21 cellular contexts compared by ENCODE assay signal in the genomic region with DNA sequence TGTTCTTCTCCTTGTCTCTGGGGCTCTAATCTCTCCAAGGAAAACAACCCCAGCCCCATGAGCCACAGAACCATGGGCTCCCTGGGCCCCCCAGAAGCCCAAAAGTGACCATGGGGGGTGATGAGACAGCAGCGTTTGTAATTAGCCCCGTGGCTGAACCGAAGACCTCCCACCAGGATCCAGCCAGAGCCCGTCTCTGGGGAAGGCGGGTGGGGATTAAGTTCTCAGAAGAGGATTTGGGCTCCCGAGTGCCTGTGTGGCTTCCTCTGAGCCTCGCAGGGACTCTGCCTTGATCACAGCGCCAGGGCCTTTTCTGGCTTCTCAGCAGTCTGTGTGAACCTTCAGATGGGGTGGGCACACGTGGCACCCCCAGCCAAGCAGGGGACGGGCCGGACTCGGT.
DNase-seq lines count a peak whose midpoint lies in the region; ATAC-seq and TF ChIP-seq lines count a peak whose summit lies in the region.
"Had no signal": no experiment of that assay in that cellular context is flagged by ENCODE, and none has a peak within 500 bp of the region (broad histone marks: within the 10 kb centered on the region; RNA-seq: fewer than 3 reads in every experiment).

No MANE protein-coding gene starts in this region.

- H3K27ac ChIP-seq in GM23248: no peak overlapping the region
- H3K27ac ChIP-seq in PC-3 (ENCODE audit: low read length): no peak overlapping the region
- no peak overlapping the region for H3K27ac ChIP-seq in fibroblast of lung (ENCODE audit: insufficient read depth, low read length)
- no peak overlapping the region for H3K27ac ChIP-seq in parathyroid adenoma
- no peak overlapping the region for H3K27ac ChIP-seq in Peyer's patch
- no peak overlapping the region for H3K27ac ChIP-seq in lower lobe of right lung
- H3K27ac ChIP-seq: KMS-11, skin epidermis, upper lobe of left lung, VCaP had no signal

- H3K4me1 ChIP-seq in GM23248 (ENCODE audit: insufficient read depth): peaks cover 8% of the 10 kb centered on the region; the same call in 1 of the 2 replicates
- H3K4me1 ChIP-seq in PC-3 (ENCODE audit: insufficient read depth, low read length): peaks cover 14% of the 10 kb centered on the region
- H3K4me1 ChIP-seq in fibroblast of lung (ENCODE audit: control insufficient read depth, extremely low read depth, insufficient read depth, low read length): peaks cover 4% of the 10 kb centered on the region
- H3K4me1 ChIP-seq in parathyroid adenoma: peaks cover 5% of the 10 kb centered on the region
- H3K4me1 ChIP-seq in Peyer's patch: peaks cover 0 to 20% (median 0%) of the 10 kb centered on the region in 4 donors
- peaks cover 22% of the 10 kb centered on the region for H3K4me1 ChIP-seq in lower lobe of right lung

- H3K9me3 ChIP-seq in GM23248 (ENCODE audit: low read depth) (no peaks in the 10 kb centered on the region), PC-3 (ENCODE audit: low read length) (no peaks in the 10 kb centered on the region), fibroblast of lung (ENCODE audit: control insufficient read depth, insufficient read depth, low read depth, low read length) (no peaks in the 10 kb centered on the region), parathyroid adenoma (ENCODE audit: control insufficient read depth, low read length) (no peaks in the 10 kb centered on the region), Peyer's patch (no peaks in the 10 kb centered on the region), lower lobe of right lung (no peaks in the 10 kb centered on the region)
- H3K9me3 ChIP-seq: stomach, upper lobe of left lung had no signal

- no peak for DNase-seq in GM23248
- DNase-seq in PC-3: no peak
- DNase-seq in fibroblast of lung (ENCODE audit: low read depth in 2 of 2): no peak
- no peak for DNase-seq in Peyer's patch
- DNase-seq in lower lobe of right lung: no peak
- DNase-seq: activated CD4-positive, alpha-beta T cell treated with anti-CD3 and anti-CD28 coated beads, Interleukin-2, amount 50 U/mL, for 4 hours; activated gamma-delta T cell; DMS 273 treated with DMSO at 0.1 percent for 48 hours; GDM1; NCI-H1930; NCI-H446 treated with DMSO at 0.1 percent for 48 hours; posterior cingulate gyrus; stimulated activated CD4-positive, alpha-beta T cell treated with anti-CD3 and anti-CD28 coated beads, Interleukin-2, amount 100 ng/mL, for 48 hours; T-helper 2 cell had no signal

- CTCF ChIA-PET in PC-3 (lab: Charles Lee): interaction anchor here (0.5 kb wide), 1 partner anchor 93 kb away, joined by 3 read pairs; no protein-coding TSS in a partner anchor

- ATAC-seq in PC-3: no peak
- no peak for ATAC-seq in GM18520 (IDR thresholded peaks at IDR 0.05; ENCODE audit: unreplicated experiment)
- no peak for ATAC-seq in lower lobe of right lung

- H3K79me2 ChIP-seq in GM23248 (ENCODE audit: insufficient read depth) (no peaks in the 10 kb centered on the region), PC-3 (ENCODE audit: low read length) (no peaks in the 10 kb centered on the region), fibroblast of lung (ENCODE audit: control insufficient read depth, insufficient read depth, low read length) (no peaks in the 10 kb centered on the region), parathyroid adenoma (no peaks in the 10 kb centered on the region)

- intact Hi-C loops in PC-3 (cut with micrococcal nuclease): no loop called here
- intact Hi-C loops in lower lobe of right lung (cut with DNase I): no loop called here

- H3K4me3 ChIP-seq in GM23248: no peak overlapping the region
- H3K4me3 ChIP-seq in PC-3 (ENCODE audit: low read length): no peak overlapping the region
- no peak overlapping the region for H3K4me3 ChIP-seq in fibroblast of lung (replicated peaks in 1 of 4; ENCODE audit: control extremely low read depth in 1 of 4, insufficient read depth in 1 of 4, low read depth in 3 of 4, low read length in 4 of 4)
- no peak overlapping the region for H3K4me3 ChIP-seq in parathyroid adenoma (ENCODE audit: low read depth, low read length)
- no peak overlapping the region for H3K4me3 ChIP-seq in Peyer's patch
- H3K4me3 ChIP-seq in lower lobe of right lung: no peak overlapping the region
- H3K4me3 ChIP-seq: skin epidermis, stomach, upper lobe of left lung had no signal

- no peaks in the 10 kb centered on the region for H4K20me1 ChIP-seq in GM23248 (ENCODE audit: insufficient read depth)
- H4K20me1 ChIP-seq in PC-3 (ENCODE audit: low read length): no peaks in the 10 kb centered on the region
- H4K20me1 ChIP-seq in fibroblast of lung (ENCODE audit: control insufficient read depth, extremely low read depth, insufficient read depth, low read length): no peaks in the 10 kb centered on the region

- in situ Hi-C loops in GM23248 (cut with MboI): no loop called here

- no peaks in the 10 kb centered on the region for H3K36me3 ChIP-seq in GM23248 (ENCODE audit: low read depth)
- no peaks in the 10 kb centered on the region for H3K36me3 ChIP-seq in PC-3 (ENCODE audit: low read depth, low read length)
- H3K36me3 ChIP-seq in fibroblast of lung (ENCODE audit: control insufficient read depth, insufficient read depth, low read length): no peaks in the 10 kb centered on the region
- H3K36me3 ChIP-seq in parathyroid adenoma (ENCODE audit: control insufficient read depth, insufficient read depth, low read length): no peaks in the 10 kb centered on the region
- H3K36me3 ChIP-seq in Peyer's patch: no peaks in the 10 kb centered on the region
- H3K36me3 ChIP-seq in lower lobe of right lung: no peaks in the 10 kb centered on the region
- H3K36me3 ChIP-seq: stomach, upper lobe of left lung had no signal

- TF ChIP-seq CTCF in PC-3 (conservative IDR thresholded peaks at IDR 0.05; ENCODE audit: low read depth, low read length) (no peak), fibroblast of lung (conservative IDR thresholded peaks at IDR 0.05 in 1 of 2, IDR thresholded peaks at IDR 0.05 in 1 of 2; ENCODE audit: low read depth in 1 of 2, low read length in 2 of 2) (no peak), parathyroid adenoma (IDR thresholded peaks at IDR 0.05) (no peak), Peyer's patch (IDR thresholded peaks at IDR 0.05) (no peak), lower lobe of right lung (IDR thresholded peaks at IDR 0.05) (no peak)

- no peak for TF ChIP-seq POLR2A in Peyer's patch (IDR thresholded peaks at IDR 0.05)

- POLR2A ChIA-PET in PC-3 (lab: Charles Lee; ENCODE audit: unreplicated experiment): no interaction called here

- H3K9ac ChIP-seq in GM23248: 0 out of 2 replicates have a peak overlapping the region, but pooled peaks have one; percentile 3
- no peak overlapping the region for H3K9ac ChIP-seq in PC-3 (ENCODE audit: low read length)
- peak overlapping the region; percentile 7 for H3K9ac ChIP-seq in fibroblast of lung (ENCODE audit: insufficient read depth, low read length)
- no peak overlapping the region for H3K9ac ChIP-seq in parathyroid adenoma
- H3K9ac ChIP-seq: KMS-11 had no signal

- no peaks in the 10 kb centered on the region for H3F3A ChIP-seq in GM23248 (ENCODE audit: insufficient read depth)
- H3F3A ChIP-seq in PC-3 (ENCODE audit: low read length, unreplicated experiment): no peaks in the 10 kb centered on the region

- H3K27me3 ChIP-seq in GM23248 (replicated peaks; ENCODE audit: insufficient read depth) (peaks cover 16% of the 10 kb centered on the region), PC-3 (ENCODE audit: low read length) (no peaks in the 10 kb centered on the region), fibroblast of lung (ENCODE audit: control insufficient read depth, insufficient read depth, low read length) (peaks cover 8% of the 10 kb centered on the region), parathyroid adenoma (ENCODE audit: control insufficient read depth, insufficient read depth, low read length) (no peaks in the 10 kb centered on the region), Peyer's patch (no peaks in the 10 kb centered on the region), lower lobe of right lung (ENCODE audit: low read depth) (peaks cover 13% of the 10 kb centered on the region)
- H3K27me3 ChIP-seq: upper lobe of left lung had no signal

- H3K4me2 ChIP-seq in GM23248 (ENCODE audit: unreplicated experiment): peak overlapping the region; percentile 12
- peak overlapping the region; percentile 65 for H3K4me2 ChIP-seq in PC-3 (ENCODE audit: low read length)
- no peak overlapping the region for H3K4me2 ChIP-seq in fibroblast of lung (ENCODE audit: extremely low read depth, insufficient read depth, low read length)
- H3K4me2 ChIP-seq in parathyroid adenoma (ENCODE audit: low read length): peak overlapping the region; percentile 38
- H3K4me2 ChIP-seq: KMS-11 had no signal

- WGBS in GM23248 (ENCODE audit: low coverage in 1 of 2, low lambda C conversion rate in 2 of 2, missing lambda C conversion rate in 2 of 2), 2 experiments: 43 to 47% methylated on average over 12 of the region's 12 CpGs

- no TSS peak for BruUV-seq in PC-3 (replicated peaks; lab: Mats Ljungman, UMichigan)

- H2AFZ ChIP-seq in GM23248: 0 out of 2 replicates have a peak overlapping the region, but pooled peaks have one; percentile 11
- peak overlapping the region; percentile 63; the same call in 1 of the 2 replicates for H2AFZ ChIP-seq in PC-3 (ENCODE audit: low read length)
- H2AFZ ChIP-seq in fibroblast of lung (ENCODE audit: low read length): no peak overlapping the region
- no peak overlapping the region for H2AFZ ChIP-seq in parathyroid adenoma

- H3K9me2 ChIP-seq in GM23248 (ENCODE audit: insufficient read depth): no peaks in the 10 kb centered on the region
- H3K9me2 ChIP-seq in PC-3 (replicated peaks; ENCODE audit: low read length): no peaks in the 10 kb centered on the region

Comparison
In these comparisons a context has a peak if more than half of its experiments do, and no peak if none do; other contexts are left out.
1. H2AFZ ChIP-seq: peak in GM23248 (single experiment) and PC-3 (single experiment); none in fibroblast of lung (single experiment) and parathyroid adenoma (single experiment).
2. H3K9ac ChIP-seq: peak in GM23248 (single experiment) and fibroblast of lung (single experiment); none in PC-3 (single experiment) and parathyroid adenoma (single experiment).